In genomic region chr20:23272176-23273029, GRCh38 we compare ENCODE assay signal across 13 cellular contexts.
"Had no signal": no experiment of that assay in that cellular context is flagged by ENCODE, and none has a peak within 500 bp of the region (broad histone marks: within the 10 kb centered on the region; RNA-seq: fewer than 3 reads in every experiment).

No MANE protein-coding gene starts in this region.

- H3K36me3 ChIP-seq: pancreas, uterus had no signal

- H3K27me3 ChIP-seq: hepatocyte, pancreas, uterus had no signal

- ATAC-seq: effector memory CD8-positive, alpha-beta T cell; natural killer cell; pancreas had no signal

- H3K27ac ChIP-seq: hepatocyte, pancreas, uterus had no signal

- DNase-seq: effector memory CD8-positive, alpha-beta T cell; foreskin melanocyte; head of caudate nucleus; natural killer cell; nucleus accumbens; pancreas; right cardiac atrium; small intestine; stimulated activated CD4-positive, alpha-beta T cell treated with anti-CD3 and anti-CD28 coated beads, Interleukin-2, amount 100 ng/mL, for 48 hours; stimulated activated naive CD4-positive, alpha-beta T cell treated with Interleukin-2 at 50 U/mL for 16 hours; trophoblast cell; uterus had no signal

- H3K4me3 ChIP-seq: hepatocyte, pancreas, uterus had no signal

- H3K9me3 ChIP-seq: pancreas, uterus had no signal

- H3K4me1 ChIP-seq: pancreas, uterus had no signal
